ENCODE assay signal across 8 cellular contexts in genomic region chr6:125986956-125987617, GRCh38. TPM values are rescaled to one million over a fixed set of nuclear protein-coding genes. Genes with fewer than 3 reads are reported as not detected.
DNase-seq lines count a peak whose midpoint lies in the region; ATAC-seq and TF ChIP-seq lines count a peak whose summit lies in the region.

No MANE protein-coding gene starts in this region.

- H3K27me3 ChIP-seq in parathyroid adenoma (ENCODE audit: control insufficient read depth, insufficient read depth, low read length), result no peaks in the 10 kb centered on the region

- H3K4me2 ChIP-seq in parathyroid adenoma (ENCODE audit: low read length), result peak overlapping the region; percentile 91

- peaks cover 8% of the 10 kb centered on the region for H3K4me1 ChIP-seq in parathyroid adenoma

- no peaks in the 10 kb centered on the region for H3K36me3 ChIP-seq in parathyroid adenoma (ENCODE audit: control insufficient read depth, insufficient read depth, low read length)

- CTCF ChIA-PET in RWPE1 (lab: Yijun Ruan, JAX), result interaction anchor here (0.5 to 1.2 kb wide), 5 partner anchors 8 to 761 kb away, joined by 3 to 11 read pairs (median 3); no protein-coding TSS in a partner anchor

- H3K9me3 ChIP-seq in parathyroid adenoma (ENCODE audit: control insufficient read depth, low read length), result no peaks in the 10 kb centered on the region

- TF ChIP-seq CTCF in RWPE1 (conservative IDR thresholded peaks at IDR 0.05; ENCODE audit: low read depth) (no peak), parathyroid adenoma (IDR thresholded peaks at IDR 0.05) (no peak)

- peak overlapping the region; percentile 89 for H3K4me3 ChIP-seq in parathyroid adenoma (ENCODE audit: low read depth, low read length)

- DNase-seq in AG20443 (ENCODE audit: low spot score) (peak; percentile 12), RWPE1 (ENCODE audit: low spot score) (no peak), fibroblast of peridontal ligament (ENCODE audit: extremely low read depth) (peak; percentile 37), HPDE6-E6E7 (ENCODE audit: extremely low spot score) (no peak)

- H3K27ac ChIP-seq in RWPE1, result peak overlapping the region; percentile 81
- H3K27ac ChIP-seq in parathyroid adenoma, result peak overlapping the region; percentile 68

- peak overlapping the region; percentile 87 for H2AFZ ChIP-seq in parathyroid adenoma

- ATAC-seq in GM19035 (IDR thresholded peaks at IDR 0.05; ENCODE audit: unreplicated experiment) (peak; percentile 35), HG03159 (IDR thresholded peaks at IDR 0.05; ENCODE audit: unreplicated experiment) (peak; percentile 31), esophagus mucosa (no peak)

- POLR2A ChIA-PET in RWPE1 (lab: Yijun Ruan, JAX; ENCODE audit: low non-redundant PET), result interaction anchor here (1.2 to 1.5 kb wide), 2 partner anchors 8 to 30 kb away, joined by 4 to 5 read pairs; no protein-coding TSS in a partner anchor

- H3K9ac ChIP-seq in parathyroid adenoma, result no peak overlapping the region

- peaks cover 2% of the 10 kb centered on the region for H3K79me2 ChIP-seq in parathyroid adenoma

RNA-seq across cellular contexts. Expression of gene TRMT11, which starts 0.7 kb away (rescaled TPM):
- 11.0 TPM for total RNA-seq in esophagus mucosa

RNA-seq across cellular contexts. Expression of gene HINT3, which starts 30.5 kb away (rescaled TPM):
- total RNA-seq in esophagus mucosa, result 11.3 TPM

Comparison
In these comparisons a context has a peak if more than half of its experiments do, and no peak if none do; other contexts are left out.
1. DNase-seq: peak in AG20443 (single experiment) and fibroblast of peridontal ligament (single experiment); none in RWPE1 (single experiment) and HPDE6-E6E7 (single experiment).